In genomic region chr2:206477296-206477695, GRCh38 we compare ENCODE assay signal across 1 cellular context.
TF ChIP-seq lines count a peak whose summit lies in the region.

No MANE protein-coding gene starts in this region.

TF ChIP-seq in GM23338, 12 proteins besides CTCF, POLR2A, EP300 and RAD21 (continued from another document):
- TF ChIP-seq, protein P1, sequence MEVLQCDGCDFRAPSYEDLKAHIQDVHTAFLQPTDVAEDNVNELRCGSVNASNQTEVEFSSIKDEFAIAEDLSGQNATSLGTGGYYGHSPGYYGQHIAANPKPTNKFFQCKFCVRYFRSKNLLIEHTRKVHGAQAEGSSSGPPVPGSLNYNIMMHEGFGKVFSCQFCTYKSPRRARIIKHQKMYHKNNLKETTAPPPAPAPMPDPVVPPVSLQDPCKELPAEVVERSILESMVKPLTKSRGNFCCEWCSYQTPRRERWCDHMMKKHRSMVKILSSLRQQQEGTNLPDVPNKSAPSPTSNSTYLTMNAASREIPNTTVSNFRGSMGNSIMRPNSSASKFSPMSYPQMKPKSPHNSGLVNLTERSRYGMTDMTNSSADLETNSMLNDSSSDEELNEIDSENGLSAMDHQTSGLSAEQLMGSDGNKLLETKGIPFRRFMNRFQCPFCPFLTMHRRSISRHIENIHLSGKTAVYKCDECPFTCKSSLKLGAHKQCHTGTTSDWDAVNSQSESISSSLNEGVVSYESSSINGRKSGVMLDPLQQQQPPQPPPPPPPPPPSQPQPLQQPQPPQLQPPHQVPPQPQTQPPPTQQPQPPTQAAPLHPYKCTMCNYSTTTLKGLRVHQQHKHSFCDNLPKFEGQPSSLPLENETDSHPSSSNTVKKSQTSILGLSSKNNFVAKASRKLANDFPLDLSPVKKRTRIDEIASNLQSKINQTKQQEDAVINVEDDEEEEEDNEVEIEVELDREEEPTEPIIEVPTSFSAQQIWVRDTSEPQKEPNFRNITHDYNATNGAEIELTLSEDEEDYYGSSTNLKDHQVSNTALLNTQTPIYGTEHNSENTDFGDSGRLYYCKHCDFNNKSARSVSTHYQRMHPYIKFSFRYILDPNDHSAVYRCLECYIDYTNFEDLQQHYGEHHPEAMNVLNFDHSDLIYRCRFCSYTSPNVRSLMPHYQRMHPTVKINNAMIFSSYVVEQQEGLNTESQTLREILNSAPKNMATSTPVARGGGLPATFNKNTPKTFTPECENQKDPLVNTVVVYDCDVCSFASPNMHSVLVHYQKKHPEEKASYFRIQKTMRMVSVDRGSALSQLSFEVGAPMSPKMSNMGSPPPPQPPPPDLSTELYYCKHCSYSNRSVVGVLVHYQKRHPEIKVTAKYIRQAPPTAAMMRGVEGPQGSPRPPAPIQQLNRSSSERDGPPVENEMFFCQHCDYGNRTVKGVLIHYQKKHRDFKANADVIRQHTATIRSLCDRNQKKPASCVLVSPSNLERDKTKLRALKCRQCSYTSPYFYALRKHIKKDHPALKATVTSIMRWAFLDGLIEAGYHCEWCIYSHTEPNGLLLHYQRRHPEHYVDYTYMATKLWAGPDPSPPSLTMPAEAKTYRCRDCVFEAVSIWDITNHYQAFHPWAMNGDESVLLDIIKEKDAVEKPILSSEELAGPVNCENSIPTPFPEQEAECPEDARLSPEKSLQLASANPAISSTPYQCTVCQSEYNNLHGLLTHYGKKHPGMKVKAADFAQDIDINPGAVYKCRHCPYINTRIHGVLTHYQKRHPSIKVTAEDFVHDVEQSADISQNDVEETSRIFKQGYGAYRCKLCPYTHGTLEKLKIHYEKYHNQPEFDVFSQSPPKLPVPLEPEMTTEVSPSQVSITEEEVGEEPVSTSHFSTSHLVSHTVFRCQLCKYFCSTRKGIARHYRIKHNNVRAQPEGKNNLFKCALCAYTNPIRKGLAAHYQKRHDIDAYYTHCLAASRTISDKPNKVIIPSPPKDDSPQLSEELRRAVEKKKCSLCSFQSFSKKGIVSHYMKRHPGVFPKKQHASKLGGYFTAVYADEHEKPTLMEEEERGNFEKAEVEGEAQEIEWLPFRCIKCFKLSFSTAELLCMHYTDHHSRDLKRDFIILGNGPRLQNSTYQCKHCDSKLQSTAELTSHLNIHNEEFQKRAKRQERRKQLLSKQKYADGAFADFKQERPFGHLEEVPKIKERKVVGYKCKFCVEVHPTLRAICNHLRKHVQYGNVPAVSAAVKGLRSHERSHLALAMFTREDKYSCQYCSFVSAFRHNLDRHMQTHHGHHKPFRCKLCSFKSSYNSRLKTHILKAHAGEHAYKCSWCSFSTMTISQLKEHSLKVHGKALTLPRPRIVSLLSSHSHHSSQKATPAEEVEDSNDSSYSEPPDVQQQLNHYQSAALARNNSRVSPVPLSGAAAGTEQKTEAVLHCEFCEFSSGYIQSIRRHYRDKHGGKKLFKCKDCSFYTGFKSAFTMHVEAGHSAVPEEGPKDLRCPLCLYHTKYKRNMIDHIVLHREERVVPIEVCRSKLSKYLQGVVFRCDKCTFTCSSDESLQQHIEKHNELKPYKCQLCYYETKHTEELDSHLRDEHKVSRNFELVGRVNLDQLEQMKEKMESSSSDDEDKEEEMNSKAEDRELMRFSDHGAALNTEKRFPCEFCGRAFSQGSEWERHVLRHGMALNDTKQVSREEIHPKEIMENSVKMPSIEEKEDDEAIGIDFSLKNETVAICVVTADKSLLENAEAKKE (CRISPR knock-in tag; IDR thresholded peaks at IDR 0.05), result no peak
- TF ChIP-seq EZH2 (IDR thresholded peaks at IDR 0.05; ENCODE audit: low read depth, unreplicated experiment), result no peak
